Comparison of ENCODE assay signal across 13 cellular contexts in genomic region chr1:8152731-8153702, GRCh38.
DNase-seq lines count a peak whose midpoint lies in the region; ATAC-seq and TF ChIP-seq lines count a peak whose summit lies in the region.
"Had no signal": no experiment of that assay in that cellular context is flagged by ENCODE, and none has a peak within 500 bp of the region (broad histone marks: within the 10 kb centered on the region; RNA-seq: fewer than 3 reads in every experiment).

No MANE protein-coding gene starts in this region.

- no peak overlapping the region for H3K4me2 ChIP-seq in GM23248 (ENCODE audit: unreplicated experiment)

- H3K27me3 Mint-ChIP-seq in CD8-positive, alpha-beta memory T cell = no peaks in the 10 kb centered on the region
- H3K27me3 Mint-ChIP-seq in activated CD4-positive, alpha-beta T cell treated with anti-CD3 and anti-CD28 coated beads for 36 hours = peaks cover 12% of the 10 kb centered on the region
- H3K27me3 Mint-ChIP-seq in natural killer cell (ENCODE audit: low read depth in 2 of 2) = peaks cover 19% of the 10 kb centered on the region in 2 donors

- H2AFZ ChIP-seq in GM23248 = no peak overlapping the region

- peak; percentile 78 for ATAC-seq in activated CD4-positive, alpha-beta T cell treated with anti-CD3 and anti-CD28 coated beads for 36 hours
- ATAC-seq in natural killer cell = peak; percentile 84 to 89 (median 87)
- ATAC-seq: foreskin keratinocyte had no signal

- H3K4me1 Mint-ChIP-seq in CD8-positive, alpha-beta memory T cell = peaks cover 41 to 53% (median 47%) of the 10 kb centered on the region in 3 donors
- H3K4me1 Mint-ChIP-seq in activated CD4-positive, alpha-beta T cell treated with anti-CD3 and anti-CD28 coated beads for 36 hours = peaks cover 50% of the 10 kb centered on the region
- H3K4me1 Mint-ChIP-seq in natural killer cell = peaks cover 27 to 44% of the 10 kb centered on the region in 2 donors
- H3K4me1 Mint-ChIP-seq: B cell, memory B cell had no signal

- H3K36me3 Mint-ChIP-seq in CD8-positive, alpha-beta memory T cell = no peaks in the 10 kb centered on the region
- H3K36me3 Mint-ChIP-seq in activated CD4-positive, alpha-beta T cell treated with anti-CD3 and anti-CD28 coated beads for 36 hours (ENCODE audit: low read depth) = no peaks in the 10 kb centered on the region
- no peaks in the 10 kb centered on the region for H3K36me3 Mint-ChIP-seq in natural killer cell
- H3K36me3 Mint-ChIP-seq: memory B cell had no signal

- no peaks in the 10 kb centered on the region for H3K9me3 ChIP-seq in CD8-positive, alpha-beta memory T cell (ENCODE audit: low read length)
- H3K9me3 ChIP-seq in GM23248 (ENCODE audit: low read depth) = no peaks in the 10 kb centered on the region

- peak overlapping the region; percentile 96 to 100 (median 98) for H3K27ac Mint-ChIP-seq in CD8-positive, alpha-beta memory T cell
- H3K27ac Mint-ChIP-seq in activated CD4-positive, alpha-beta T cell treated with anti-CD3 and anti-CD28 coated beads for 36 hours = peak overlapping the region; percentile 95
- peak overlapping the region; percentile 91 to 94 for H3K27ac Mint-ChIP-seq in natural killer cell
- H3K27ac Mint-ChIP-seq: B cell, memory B cell had no signal

- 96% methylated on average over 19 of the region's 19 CpGs for WGBS in GM23248 (ENCODE audit: low coverage in 1 of 2, low lambda C conversion rate in 2 of 2, missing lambda C conversion rate in 2 of 2), 2 experiments

- H3K27ac ChIP-seq in CD8-positive, alpha-beta memory T cell (ENCODE audit: low read depth, low read length) = peak overlapping the region; percentile 70
- no peak overlapping the region for H3K27ac ChIP-seq in GM23248
- H3K27ac ChIP-seq: foreskin keratinocyte had no signal

- H3K79me2 ChIP-seq in GM23248 (ENCODE audit: insufficient read depth) = no peaks in the 10 kb centered on the region

- H3K36me3 ChIP-seq in CD8-positive, alpha-beta memory T cell (ENCODE audit: insufficient read depth, low read length) = no peaks in the 10 kb centered on the region
- no peaks in the 10 kb centered on the region for H3K36me3 ChIP-seq in GM23248 (ENCODE audit: low read depth)

- peak overlapping the region; percentile 47 for H3K4me3 ChIP-seq in CD8-positive, alpha-beta memory T cell (ENCODE audit: low read length)
- no peak overlapping the region for H3K4me3 ChIP-seq in GM23248

- peak overlapping the region; percentile 55 to 86 (median 76) for H3K4me3 Mint-ChIP-seq in CD8-positive, alpha-beta memory T cell
- peak overlapping the region; percentile 54 for H3K4me3 Mint-ChIP-seq in activated CD4-positive, alpha-beta T cell treated with anti-CD3 and anti-CD28 coated beads for 36 hours
- H3K4me3 Mint-ChIP-seq in natural killer cell = peak overlapping the region; percentile 72
- H3K4me3 Mint-ChIP-seq: B cell, memory B cell had no signal

- no peaks in the 10 kb centered on the region for H4K20me1 ChIP-seq in GM23248 (ENCODE audit: insufficient read depth)

- TF ChIP-seq CTCF in natural killer cell (IDR thresholded peaks at IDR 0.05) = no peak

- CTCF ChIA-PET in CD8-positive, alpha-beta memory T cell (lab: Charles Lee) = interaction anchor here (1.0 to 1.4 kb wide), 2 partner anchors 16 to 65 kb away, joined by 3 to 4 read pairs; no protein-coding TSS in a partner anchor
- CTCF ChIA-PET in activated CD4-positive, alpha-beta T cell treated with anti-CD3 and anti-CD28 coated beads for 36 hours (lab: Charles Lee) = interaction anchor here (0.6 to 1.5 kb wide), 5 partner anchors 16 to 163 kb away, joined by 3 to 6 read pairs (median 3); no protein-coding TSS in a partner anchor

- H3K9ac ChIP-seq in GM23248 = no peak overlapping the region

- POLR2A ChIA-PET in CD8-positive, alpha-beta memory T cell (lab: Charles Lee) = interaction anchor here (0.6 to 3.1 kb wide), 4 partner anchors 14 to 328 kb away, joined by 3 to 21 read pairs (median 4); no protein-coding TSS in a partner anchor
- POLR2A ChIA-PET in activated CD4-positive, alpha-beta T cell treated with anti-CD3 and anti-CD28 coated beads for 36 hours (lab: Charles Lee) = interaction anchor here (0.6 kb wide), 2 partner anchors 126 to 230 kb away, joined by 3 read pairs; no protein-coding TSS in a partner anchor

- H3K27me3 ChIP-seq in CD8-positive, alpha-beta memory T cell (ENCODE audit: insufficient read depth, low read length, poor library complexity, severe bottlenecking) = no peaks in the 10 kb centered on the region
- no peaks in the 10 kb centered on the region for H3K27me3 ChIP-seq in GM23248 (replicated peaks; ENCODE audit: insufficient read depth)
- H3K27me3 ChIP-seq: foreskin keratinocyte had no signal

- intact Hi-C loops in activated CD4-positive, alpha-beta T cell treated with anti-CD3 and anti-CD28 coated beads for 36 hours (cut with DNase I, micrococcal nuclease) = loop anchor here (1.0 to 5.0 kb wide), 9 partner anchors 16 to 192 kb away; partner anchors contain the start of genes ERRFI1 (in 2 of the 2) and PARK7 (in 1 of the 2)
- intact Hi-C loops in natural killer cell (cut with micrococcal nuclease) = loop anchor here (1.0 to 2.0 kb wide), 3 partner anchors 16 to 126 kb away; partner anchors contain the start of gene ERRFI1

- in situ Hi-C loops in GM23248 (cut with MboI) = no loop called here

- peak; percentile 21 to 94 (median 77) for DNase-seq in CD8-positive, alpha-beta memory T cell
- DNase-seq in activated CD4-positive, alpha-beta T cell treated with anti-CD3 and anti-CD28 coated beads for 36 hours = peak; percentile 65
- DNase-seq in activated naive CD4-positive, alpha-beta T cell treated with anti-CD3 and anti-CD28 coated beads, Interleukin-2, amount 50 U/mL, for 16 hours = peak; percentile 24
- DNase-seq in natural killer cell = peak; percentile 48
- no peak for DNase-seq in UCSD-AML1 (lab: John Stamatoyannopoulos, UW; ENCODE audit: unreplicated experiment)
- no peak for DNase-seq in NCI-H774 (lab: John Stamatoyannopoulos, UW)
- DNase-seq in NOMO-1 treated with DMSO at 0.1 percent for 48 hours (lab: John Stamatoyannopoulos, UW; ENCODE audit: unreplicated experiment) = no peak
- no peak for DNase-seq in GM23248
- DNase-seq: caudate nucleus, foreskin keratinocyte, KBM-7 had no signal

- H3K9me3 Mint-ChIP-seq in CD8-positive, alpha-beta memory T cell = peaks cover 0 to 3% (median 0%) of the 10 kb centered on the region in 5 donors
- H3K9me3 Mint-ChIP-seq in activated CD4-positive, alpha-beta T cell treated with anti-CD3 and anti-CD28 coated beads for 36 hours (ENCODE audit: low read depth) = peaks cover 10% of the 10 kb centered on the region
- peaks cover 0 to 2% of the 10 kb centered on the region in 2 donors for H3K9me3 Mint-ChIP-seq in natural killer cell
- H3K9me3 Mint-ChIP-seq: memory B cell had no signal

- no peaks in the 10 kb centered on the region for H3K9me2 ChIP-seq in GM23248 (ENCODE audit: insufficient read depth)

- no peaks in the 10 kb centered on the region for H3F3A ChIP-seq in GM23248 (ENCODE audit: insufficient read depth)

- H3K4me1 ChIP-seq in CD8-positive, alpha-beta memory T cell (ENCODE audit: insufficient read depth, low read length) = peaks cover 59% of the 10 kb centered on the region
- H3K4me1 ChIP-seq in GM23248 (ENCODE audit: insufficient read depth) = no peaks in the 10 kb centered on the region

Comparison
In these comparisons a context has a peak if more than half of its experiments do, and no peak if none do; other contexts are left out.
1. DNase-seq: peak in CD8-positive, alpha-beta memory T cell (5 of 5), activated CD4-positive, alpha-beta T cell treated with anti-CD3 and anti-CD28 coated beads for 36 hours (single experiment), activated naive CD4-positive, alpha-beta T cell treated with anti-CD3 and anti-CD28 coated beads, Interleukin-2, amount 50 U/mL, for 16 hours (single experiment) and natural killer cell (single experiment); none in UCSD-AML1 (single experiment), NCI-H774 (single experiment), NOMO-1 treated with DMSO at 0.1 percent for 48 hours (single experiment) and GM23248 (single experiment).
2. Peak in every context shown above with its lines, with median percentiles within 50 percentile points of each other: H3K27ac Mint-ChIP-seq and H3K4me3 Mint-ChIP-seq.